In genomic region chr19:39419003-39419402, GRCh38 we compare ENCODE assay signal across 1 cellular context.
TF ChIP-seq lines count a peak whose summit lies in the region.

No MANE protein-coding gene starts in this region.

TF ChIP-seq in HepG2, 621 proteins besides CTCF, POLR2A, EP300 and RAD21:
- TF ChIP-seq ZNF768 (CRISPR knock-in tag; IDR thresholded peaks at IDR 0.05), result peak; percentile 82
- peak; percentile 32; the same call in 1 of the 2 replicates for TF ChIP-seq ZMYM3 (CRISPR knock-in tag; IDR thresholded peaks at IDR 0.05)
- no peak for TF ChIP-seq ELK4 (CRISPR knock-in tag; IDR thresholded peaks at IDR 0.05; ENCODE audit: borderline replicate concordance)
